Comparison of ENCODE assay signal across 8 cellular contexts in the genomic region with DNA sequence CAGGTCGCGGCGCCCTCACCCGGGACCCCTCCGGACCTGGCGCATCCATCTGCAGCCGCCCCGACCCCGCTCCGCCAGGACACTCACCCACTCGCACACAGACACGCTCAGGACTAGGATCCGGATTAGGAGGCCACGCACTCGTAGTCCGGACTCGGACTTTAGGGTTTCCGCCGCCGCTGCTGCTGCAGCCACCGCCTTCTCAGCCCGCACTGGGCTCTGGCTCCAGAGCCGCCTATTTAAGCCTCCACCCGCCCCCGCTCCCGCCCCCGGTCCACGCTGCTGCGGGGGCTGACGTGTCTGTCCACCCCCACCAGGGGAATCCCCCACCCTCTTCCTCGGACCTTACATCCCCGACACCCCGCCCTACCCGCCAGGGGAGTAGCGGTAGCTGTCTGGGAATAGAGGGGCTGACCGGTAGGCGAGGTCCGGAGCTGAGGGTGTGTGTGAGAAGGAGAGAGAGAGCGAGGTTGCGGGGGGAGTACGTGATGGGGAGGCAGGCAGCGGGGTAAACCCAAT. TPM values are rescaled to one million over a fixed set of nuclear protein-coding genes. Genes with fewer than 3 reads are reported as not detected.
A peak's percentile ranks its signal among the peaks of the same experiment; 100 is the strongest.
DNase-seq lines count a peak whose midpoint lies in the region; ATAC-seq lines count a peak whose summit lies in the region.

A gene with protein sequence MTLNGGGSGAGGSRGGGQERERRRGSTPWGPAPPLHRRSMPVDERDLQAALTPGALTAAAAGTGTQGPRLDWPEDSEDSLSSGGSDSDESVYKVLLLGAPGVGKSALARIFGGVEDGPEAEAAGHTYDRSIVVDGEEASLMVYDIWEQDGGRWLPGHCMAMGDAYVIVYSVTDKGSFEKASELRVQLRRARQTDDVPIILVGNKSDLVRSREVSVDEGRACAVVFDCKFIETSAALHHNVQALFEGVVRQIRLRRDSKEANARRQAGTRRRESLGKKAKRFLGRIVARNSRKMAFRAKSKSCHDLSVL (minus strand): TSS at position 214 of the 519 bp plus-strand sequence. CDS start 356 bp downstream, outside the sequence.

- H3K4me2 ChIP-seq in skeletal muscle satellite cell (ENCODE audit: low read length) = peak within 1 kb of the TSS; percentile 72

- H3K4me3 Mint-ChIP-seq in activated naive CD8-positive, alpha-beta T cell = peak within 1 kb of the TSS; percentile 73

- H3K9me3 Mint-ChIP-seq in activated naive CD8-positive, alpha-beta T cell (ENCODE audit: low read depth) = no peaks in the 10 kb centered on the region

- no peaks in the 10 kb centered on the region for H3K36me3 ChIP-seq in skeletal muscle satellite cell (ENCODE audit: insufficient read depth, low read length)

- H3K4me1 ChIP-seq in skeletal muscle satellite cell (ENCODE audit: control insufficient read depth, insufficient read depth, low read length) = peaks cover 49% of the 10 kb centered on the region

- peaks cover 15% of the 10 kb centered on the region for H3K27me3 ChIP-seq in skeletal muscle satellite cell (ENCODE audit: control insufficient read depth, insufficient read depth, low read length)

- H3K9ac ChIP-seq in skeletal muscle satellite cell (ENCODE audit: low read depth, low read length) = peak within 1 kb of the TSS; percentile 27

- peak within 1 kb of the TSS; percentile 48 for H3K4me3 ChIP-seq in skeletal muscle satellite cell (ENCODE audit: low read length)

- H3K27me3 Mint-ChIP-seq in activated naive CD8-positive, alpha-beta T cell = peaks cover 9% of the 10 kb centered on the region

- H3K4me1 Mint-ChIP-seq in activated naive CD8-positive, alpha-beta T cell (ENCODE audit: low read depth) = peaks cover 3% of the 10 kb centered on the region

- no peaks in the 10 kb centered on the region for H3K9me3 ChIP-seq in skeletal muscle satellite cell (replicated peaks; ENCODE audit: low read length)

- peak; percentile 34 for DNase-seq in activated CD8-positive, alpha-beta memory T cell treated with anti-CD3 and anti-CD28 coated beads, Interleukin-2, amount 50 U/mL, for 4 hours
- DNase-seq in activated CD8-positive, alpha-beta memory T cell treated with anti-CD3 and anti-CD28 coated beads, Interleukin-2, amount 50 U/mL, for 48 hours = no peak
- DNase-seq in hepatic stellate cell (ENCODE audit: low spot score) (peak; percentile 76), COR-L47 (lab: John Stamatoyannopoulos, UW) (no peak)
- no peak for DNase-seq in stimulated activated CD4-positive, alpha-beta T cell treated with anti-CD3 and anti-CD28 coated beads, Interleukin-2, amount 100 ng/mL, for 48 hours

- H3K27ac Mint-ChIP-seq in activated naive CD8-positive, alpha-beta T cell = no peak within 1 kb of the TSS

- no peaks in the 10 kb centered on the region for H3K36me3 Mint-ChIP-seq in activated naive CD8-positive, alpha-beta T cell

- ATAC-seq in GM21786 (IDR thresholded peaks at IDR 0.05; ENCODE audit: unreplicated experiment) = no peak

RNA-seq across cellular contexts. Expression of the gene that starts here (rescaled TPM):
- 3.0 and 5.9 TPM in 2 replicates for total RNA-seq in skeletal muscle satellite cell (2012; rRNA removed)

Comparison
In these comparisons a context has a peak if more than half of its experiments do, and no peak if none do; other contexts are left out.
1. DNase-seq: peak in activated CD8-positive, alpha-beta memory T cell treated with anti-CD3 and anti-CD28 coated beads, Interleukin-2, amount 50 U/mL, for 4 hours (single experiment) and hepatic stellate cell (single experiment); none in activated CD8-positive, alpha-beta memory T cell treated with anti-CD3 and anti-CD28 coated beads, Interleukin-2, amount 50 U/mL, for 48 hours (single experiment), COR-L47 (single experiment) and stimulated activated CD4-positive, alpha-beta T cell treated with anti-CD3 and anti-CD28 coated beads, Interleukin-2, amount 100 ng/mL, for 48 hours (0 of 2).